20 cellular contexts compared by ENCODE assay signal in the genomic region with DNA sequence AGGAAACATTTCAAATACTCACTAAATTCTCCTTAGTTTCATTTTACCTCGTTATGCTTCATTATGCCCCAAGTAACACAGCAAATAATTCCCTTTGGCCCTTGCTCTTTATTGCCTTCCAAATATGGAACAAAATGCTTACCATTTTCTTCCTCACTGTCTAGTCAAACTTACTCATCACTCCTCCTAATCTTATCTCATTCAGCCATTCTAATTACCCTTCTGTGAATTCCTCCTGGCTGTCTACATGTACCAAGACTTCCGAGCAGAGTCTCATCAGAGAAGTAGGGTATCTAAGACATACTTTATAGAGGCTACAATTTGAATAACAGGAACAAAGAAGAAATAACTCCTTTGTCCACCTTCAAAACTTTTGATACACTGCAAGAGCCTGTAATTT.
A peak's percentile ranks its signal among the peaks of the same experiment; 100 is the strongest.
DNase-seq lines count a peak whose midpoint lies in the region; ATAC-seq, FAIRE-seq and TF ChIP-seq lines count a peak whose summit lies in the region.
"Had no signal": no experiment of that assay in that cellular context is flagged by ENCODE, and none has a peak within 500 bp of the region (broad histone marks: within the 10 kb centered on the region; RNA-seq: fewer than 3 reads in every experiment).

No MANE protein-coding gene starts in this region.

- H3K27me3 ChIP-seq in astrocyte (ENCODE audit: insufficient read depth, low read length): no peaks in the 10 kb centered on the region
- no peaks in the 10 kb centered on the region for H3K27me3 ChIP-seq in hepatocyte
- H3K27me3 ChIP-seq: BE2C had no signal

- no peak overlapping the region for H3K4me3 Mint-ChIP-seq in astrocyte (ENCODE audit: unreplicated experiment)
- no peak overlapping the region for H3K4me3 Mint-ChIP-seq in activated T-cell treated with anti-CD3 and anti-CD28 coated beads, Interleukin-2, amount 50 U/mL, for 24 hours
- H3K4me3 Mint-ChIP-seq: CD8-positive, alpha-beta T cell had no signal

- H3K27ac Mint-ChIP-seq in astrocyte (ENCODE audit: unreplicated experiment): no peak overlapping the region
- H3K27ac Mint-ChIP-seq in activated T-cell treated with anti-CD3 and anti-CD28 coated beads, Interleukin-2, amount 50 U/mL, for 24 hours: no peak overlapping the region
- H3K27ac Mint-ChIP-seq: CD8-positive, alpha-beta T cell had no signal

- no peak overlapping the region for H2AFZ ChIP-seq in astrocyte (ENCODE audit: low read depth, low read length)
- no peak overlapping the region for H2AFZ ChIP-seq in hepatocyte

- no peak overlapping the region for H3K9ac ChIP-seq in astrocyte (ENCODE audit: low read length)
- H3K9ac ChIP-seq: KMS-11 had no signal

- no peaks in the 10 kb centered on the region for H3K36me3 Mint-ChIP-seq in astrocyte (ENCODE audit: low read depth, unreplicated experiment)
- no peaks in the 10 kb centered on the region for H3K36me3 Mint-ChIP-seq in activated T-cell treated with anti-CD3 and anti-CD28 coated beads, Interleukin-2, amount 50 U/mL, for 24 hours (ENCODE audit: low read depth)
- H3K36me3 Mint-ChIP-seq: CD8-positive, alpha-beta T cell had no signal

- H3K4me3 ChIP-seq in astrocyte (ENCODE audit: insufficient read depth, low read depth, low read length) (no peak overlapping the region), hepatocyte (no peak overlapping the region)

- no peaks in the 10 kb centered on the region for H3K27me3 Mint-ChIP-seq in astrocyte (ENCODE audit: low read depth, unreplicated experiment)
- no peaks in the 10 kb centered on the region for H3K27me3 Mint-ChIP-seq in activated T-cell treated with anti-CD3 and anti-CD28 coated beads, Interleukin-2, amount 50 U/mL, for 24 hours

- H3K4me1 ChIP-seq in astrocyte (ENCODE audit: insufficient read depth, low read length): no peaks in the 10 kb centered on the region
- no peaks in the 10 kb centered on the region for H3K4me1 ChIP-seq in hepatocyte (ENCODE audit: insufficient read depth)
- H3K4me1 ChIP-seq: BE2C had no signal

- H3K4me2 ChIP-seq in astrocyte (ENCODE audit: low read length) (no peak overlapping the region), hepatocyte (no peak overlapping the region)
- H3K4me2 ChIP-seq: KMS-11 had no signal

- FAIRE-seq in astrocyte (lab: Jason Lieb, UNC): peak; percentile 77
- FAIRE-seq: GM12892, GM18507, HepG2, RCC 7860 had no signal

- DNase-seq in EL (peak; percentile 9), NCI-H69 (lab: John Stamatoyannopoulos, UW) (peak; percentile 8), astrocyte (ENCODE audit: low read depth) (peak; percentile 18), hepatocyte (ENCODE audit: low spot score) (no peak)
- DNase-seq in activated T-cell treated with anti-CD3 and anti-CD28 coated beads, Interleukin-2, amount 50 U/mL, for 24 hours: no peak
- DNase-seq: BE2C; Calu3; CD8-positive, alpha-beta T cell; NCI-H1436; NCI-H1930; NCI-H2171 treated with DMSO at 0.1 percent for 48 hours; NCI-H446 had no signal

- H3K27ac ChIP-seq in astrocyte (ENCODE audit: low read depth, low read length) (no peak overlapping the region), hepatocyte (no peak overlapping the region)
- H3K27ac ChIP-seq: KMS-11 had no signal

- 48% methylated on average over 2 of the region's 2 CpGs for WGBS in hepatocyte (ENCODE audit: low lambda C conversion rate, missing lambda C conversion rate)

- H3K36me3 ChIP-seq in astrocyte (ENCODE audit: insufficient read depth, low read length) (no peaks in the 10 kb centered on the region), hepatocyte (replicated peaks; ENCODE audit: insufficient read depth, low read depth) (no peaks in the 10 kb centered on the region)
- H3K36me3 ChIP-seq: BE2C had no signal

- H4K20me1 ChIP-seq in astrocyte (ENCODE audit: insufficient read depth, low read length) (no peaks in the 10 kb centered on the region), hepatocyte (ENCODE audit: insufficient read depth, poor library complexity, severe bottlenecking) (no peaks in the 10 kb centered on the region)

- no peak for TF ChIP-seq CTCF in astrocyte (IDR thresholded peaks at IDR 0.05; ENCODE audit: insufficient read depth, low read depth, low read length)
- no peak for TF ChIP-seq CTCF in hepatocyte (IDR thresholded peaks at IDR 0.05; ENCODE audit: poor library complexity)

- no peaks in the 10 kb centered on the region for H3K9me2 ChIP-seq in hepatocyte (replicated peaks; ENCODE audit: insufficient read depth)

- H3K79me2 ChIP-seq in astrocyte (ENCODE audit: insufficient read depth, low read length) (no peaks in the 10 kb centered on the region), hepatocyte (no peaks in the 10 kb centered on the region)

- H3K9me3 Mint-ChIP-seq in astrocyte (ENCODE audit: unreplicated experiment): peaks cover 2% of the 10 kb centered on the region
- H3K9me3 Mint-ChIP-seq in activated T-cell treated with anti-CD3 and anti-CD28 coated beads, Interleukin-2, amount 50 U/mL, for 24 hours: no peaks in the 10 kb centered on the region

- no peaks in the 10 kb centered on the region for H3K9me3 ChIP-seq in astrocyte (ENCODE audit: insufficient read depth, low read depth, low read length)
- no peaks in the 10 kb centered on the region for H3K9me3 ChIP-seq in hepatocyte (ENCODE audit: low read depth)
- H3K9me3 ChIP-seq: BE2C had no signal

- no peak for ATAC-seq in HG03095 (IDR thresholded peaks at IDR 0.05; ENCODE audit: unreplicated experiment)
- ATAC-seq in GM21367 (IDR thresholded peaks at IDR 0.05; ENCODE audit: unreplicated experiment): no peak
- ATAC-seq: CD8-positive, alpha-beta T cell; HepG2; Right ventricle myocardium inferior had no signal

- H3K4me1 Mint-ChIP-seq in astrocyte (ENCODE audit: low read depth, unreplicated experiment): peaks cover 12% of the 10 kb centered on the region
- H3K4me1 Mint-ChIP-seq in activated T-cell treated with anti-CD3 and anti-CD28 coated beads, Interleukin-2, amount 50 U/mL, for 24 hours (ENCODE audit: low read depth): no peaks in the 10 kb centered on the region

Comparison
In these comparisons a context has a peak if more than half of its experiments do, and no peak if none do; other contexts are left out.
1. DNase-seq: peak in EL (single experiment), NCI-H69 (single experiment) and astrocyte (single experiment); none in activated T-cell treated with anti-CD3 and anti-CD28 coated beads, Interleukin-2, amount 50 U/mL, for 24 hours (single experiment) and hepatocyte (single experiment).